In the genomic region with DNA sequence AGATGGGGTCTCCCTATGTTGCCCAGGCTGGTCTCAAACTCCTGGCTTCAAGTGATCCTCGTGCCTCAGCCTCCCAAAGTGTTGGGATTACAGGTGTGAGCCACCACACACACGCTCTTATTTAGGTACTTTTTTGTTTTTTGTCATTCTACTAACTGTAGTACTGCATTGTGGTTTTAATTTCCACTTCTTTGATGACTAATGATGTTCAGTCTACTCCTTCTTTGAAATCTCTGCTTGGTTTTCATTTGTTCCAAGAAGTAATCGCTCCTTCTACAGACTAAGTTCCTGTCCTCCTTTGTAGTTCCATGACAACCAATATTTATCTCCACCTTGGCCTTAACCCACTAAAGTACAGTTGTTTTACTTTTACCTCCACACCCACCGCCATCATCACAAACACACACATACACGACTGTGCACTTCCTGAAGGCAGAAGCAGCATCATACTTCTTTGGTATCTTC, we compare ENCODE assay signal across 10 cellular contexts. TPM values are rescaled to one million over a fixed set of nuclear protein-coding genes. Genes with fewer than 3 reads are reported as not detected.
DNase-seq lines count a peak whose midpoint lies in the region; ATAC-seq, FAIRE-seq and TF ChIP-seq lines count a peak whose summit lies in the region.
"Had no signal": no experiment of that assay in that cellular context is flagged by ENCODE, and none has a peak within 500 bp of the region (broad histone marks: within the 10 kb centered on the region; RNA-seq: fewer than 3 reads in every experiment).

No MANE protein-coding gene starts in this region.

- H4K20me1 ChIP-seq in mammary epithelial cell (ENCODE audit: insufficient read depth, low read length) = no peaks in the 10 kb centered on the region
- no peaks in the 10 kb centered on the region for H4K20me1 ChIP-seq in keratinocyte (ENCODE audit: control insufficient read depth, extremely low read depth, insufficient read depth, low read length)

- H3K9me3 ChIP-seq in mammary epithelial cell (replicated peaks; ENCODE audit: insufficient read depth, low read length) = no peaks in the 10 kb centered on the region
- H3K9me3 ChIP-seq in keratinocyte (ENCODE audit: control insufficient read depth, low read depth, low read length) = no peaks in the 10 kb centered on the region
- H3K9me3 ChIP-seq in transverse colon = no peaks in the 10 kb centered on the region

- intact Hi-C loops in mammary epithelial cell (cut with micrococcal nuclease) (no loop called here), MCF 10A (cut with micrococcal nuclease) (no loop called here), transverse colon (cut with DNase I; ENCODE audit: low total_unique reads) (no loop called here)

- peaks cover 12% of the 10 kb centered on the region for H3K4me1 ChIP-seq in mammary epithelial cell (ENCODE audit: insufficient read depth, low read length)
- peaks cover 16% of the 10 kb centered on the region for H3K4me1 ChIP-seq in keratinocyte (ENCODE audit: control insufficient read depth, extremely low read depth, insufficient read depth, low read length)
- H3K4me1 ChIP-seq in transverse colon = peaks cover 8 to 26% (median 17%) of the 10 kb centered on the region in 4 donors

- peak overlapping the region; percentile 77 for H3K4me2 ChIP-seq in mammary epithelial cell (ENCODE audit: insufficient read depth, low read depth, low read length)
- peak overlapping the region; percentile 60 for H3K4me2 ChIP-seq in keratinocyte (ENCODE audit: control insufficient read depth, extremely low read depth, insufficient read depth, low read depth, low read length)

- H3K9me1 ChIP-seq in keratinocyte (ENCODE audit: control insufficient read depth, extremely low read depth, insufficient read depth, low read length) = no peaks in the 10 kb centered on the region

- H3K4me3 ChIP-seq in mammary epithelial cell (replicated peaks in 1 of 3; ENCODE audit: insufficient read depth in 1 of 3, low read depth in 2 of 3, low read length in 3 of 3) = no peak overlapping the region
- H3K4me3 ChIP-seq in keratinocyte (ENCODE audit: control insufficient read depth in 2 of 3, extremely low read depth in 1 of 3, insufficient read depth in 2 of 3, low read depth in 1 of 3, low read length in 3 of 3) = no peak overlapping the region
- H3K4me3 ChIP-seq in transverse colon = peak overlapping the region in 2 of 4 donors; percentile 27 to 60

- H3K79me2 ChIP-seq in mammary epithelial cell (ENCODE audit: insufficient read depth, low read length) = no peaks in the 10 kb centered on the region
- H3K79me2 ChIP-seq in keratinocyte (ENCODE audit: control insufficient read depth, insufficient read depth, low read length) = no peaks in the 10 kb centered on the region

- H3K36me3 ChIP-seq in mammary epithelial cell (ENCODE audit: insufficient read depth, low read length) (no peaks in the 10 kb centered on the region), keratinocyte (ENCODE audit: control insufficient read depth in 2 of 2, extremely low read depth in 1 of 2, insufficient read depth in 2 of 2, low read length in 2 of 2) (no peaks in the 10 kb centered on the region), transverse colon (no peaks in the 10 kb centered on the region)

- CTCF ChIA-PET in mammary epithelial cell (lab: Charles Lee; ENCODE audit: low non-redundant PET) = no interaction called here
- CTCF ChIA-PET in MCF 10A (lab: Yijun Ruan, JAX) = interaction anchor here (0.6 to 0.9 kb wide), 3 partner anchors 21 to 182 kb away, joined by 3 read pairs; no protein-coding TSS in a partner anchor

- no TSS peak for BruUV-seq in mammary epithelial cell (replicated peaks; lab: Mats Ljungman, UMichigan)
- no TSS peak for BruUV-seq in MCF 10A (replicated peaks; lab: Mats Ljungman, UMichigan)

- TF ChIP-seq EP300 in transverse colon (IDR thresholded peaks at IDR 0.05; ENCODE audit: low read depth) = no peak

- peaks cover 3% of the 10 kb centered on the region for H3K4me1 Mint-ChIP-seq in MCF 10A (ENCODE audit: insufficient read depth, unreplicated experiment)
- peaks cover 29% of the 10 kb centered on the region for H3K4me1 Mint-ChIP-seq in activated T-cell treated with anti-CD3 and anti-CD28 coated beads, Interleukin-2, amount 50 U/mL, for 72 hours (ENCODE audit: low read depth)

- WGBS in mammary epithelial cell (ENCODE audit: low coverage, missing lambda C conversion rate) = 94% methylated on average over 5 of the region's 5 CpGs
- 59 to 75% methylated on average over 4 to 5 of the region's 5 CpGs for WGBS in transverse colon (ENCODE audit: low coverage in 1 of 2), 2 donors

- no peaks in the 10 kb centered on the region for H3K27me3 Mint-ChIP-seq in MCF 10A (ENCODE audit: insufficient read depth, unreplicated experiment)
- peaks cover 7% of the 10 kb centered on the region for H3K27me3 Mint-ChIP-seq in activated T-cell treated with anti-CD3 and anti-CD28 coated beads, Interleukin-2, amount 50 U/mL, for 72 hours (ENCODE audit: low read depth)

- in situ Hi-C loops in mammary epithelial cell (cut with MboI; ENCODE audit: low sequenced_read_pairs in 2 of 2) (no loop called here), transverse colon (cut with MboI; ENCODE audit: low pct_ligation_motif_present in 1 of 4, low pct_unique_long_range_greater_than_20kb in 1 of 4, low sequenced_read_pairs in 3 of 4) (no loop called here)

- H3K27ac Mint-ChIP-seq in MCF 10A (ENCODE audit: low read depth, unreplicated experiment) = no peak overlapping the region
- H3K27ac Mint-ChIP-seq in activated T-cell treated with anti-CD3 and anti-CD28 coated beads, Interleukin-2, amount 50 U/mL, for 72 hours = peak overlapping the region; percentile 83

- ATAC-seq in activated T-cell treated with anti-CD3 and anti-CD28 coated beads, Interleukin-2, amount 50 U/mL, for 72 hours (replicated peaks in 1 of 2) = peak; percentile 67 to 70
- ATAC-seq in GM19455 (IDR thresholded peaks at IDR 0.05; ENCODE audit: unreplicated experiment) = no peak

- no peaks in the 10 kb centered on the region for H3K9me3 Mint-ChIP-seq in MCF 10A (ENCODE audit: unreplicated experiment)
- H3K9me3 Mint-ChIP-seq in activated T-cell treated with anti-CD3 and anti-CD28 coated beads, Interleukin-2, amount 50 U/mL, for 72 hours = peaks cover 6 to 8% of the 10 kb centered on the region in 2 donors

- H3K36me3 Mint-ChIP-seq in MCF 10A (ENCODE audit: insufficient read depth, unreplicated experiment) = no peaks in the 10 kb centered on the region
- H3K36me3 Mint-ChIP-seq in activated T-cell treated with anti-CD3 and anti-CD28 coated beads, Interleukin-2, amount 50 U/mL, for 72 hours (ENCODE audit: insufficient read depth in 2 of 2) = peaks cover 10 to 12% of the 10 kb centered on the region in 2 donors

- TF ChIP-seq CTCF in mammary epithelial cell (conservative IDR thresholded peaks at IDR 0.05 in 1 of 2, IDR thresholded peaks at IDR 0.05 in 1 of 2; ENCODE audit: extremely low read depth in 1 of 2, insufficient read depth in 1 of 2, low read depth in 1 of 2, low read length in 2 of 2) (no peak), MCF 10A (IDR thresholded peaks at IDR 0.05; ENCODE audit: unreplicated experiment) (no peak), keratinocyte (optimal IDR thresholded peaks at IDR 0.05 in 1 of 3, IDR thresholded peaks at IDR 0.05 in 1 of 3, conservative IDR thresholded peaks at IDR 0.05 in 1 of 3; ENCODE audit: extremely low read depth in 1 of 3, insufficient read depth in 2 of 3, low read length in 3 of 3) (no peak), transverse colon (IDR thresholded peaks at IDR 0.05) (no peak)

- H2AFZ ChIP-seq in mammary epithelial cell (ENCODE audit: low read depth, low read length) = peak overlapping the region; percentile 86
- peak overlapping the region; percentile 94 for H2AFZ ChIP-seq in keratinocyte (ENCODE audit: control insufficient read depth, low read length)

- H3K9ac ChIP-seq in mammary epithelial cell (ENCODE audit: insufficient read depth, low read length) (no peak overlapping the region), keratinocyte (ENCODE audit: control insufficient read depth, extremely low read depth, insufficient read depth, low read length) (no peak overlapping the region)

- POLR2A ChIA-PET in MCF 10A (lab: Yijun Ruan, JAX) = no interaction called here

- H3K27ac ChIP-seq in mammary epithelial cell (ENCODE audit: insufficient read depth, low read depth, low read length) = peak overlapping the region; percentile 33
- H3K27ac ChIP-seq in keratinocyte (ENCODE audit: control insufficient read depth, insufficient read depth, low read length) = peak overlapping the region; percentile 5
- peak overlapping the region; percentile 58 to 79 (median 68) for H3K27ac ChIP-seq in transverse colon

- FAIRE-seq in keratinocyte (lab: Jason Lieb, UNC) = no peak

- DNase-seq in mammary epithelial cell (no peak), MCF 10A (ENCODE audit: unreplicated experiment) (no peak), keratinocyte (ENCODE audit: low read depth, low spot score) (no peak), transverse colon (no peak), middle frontal gyrus (ENCODE audit: extremely low spot score, low spot score) (no peak), mucosa of gallbladder (ENCODE audit: low spot score) (no peak)
- DNase-seq in activated T-cell treated with anti-CD3 and anti-CD28 coated beads, Interleukin-2, amount 50 U/mL, for 72 hours = peak; percentile 27 to 41
- DNase-seq: NCI-H2029 treated with DMSO at 0.1 percent for 48 hours had no signal

- H3K4me3 Mint-ChIP-seq in MCF 10A (ENCODE audit: unreplicated experiment) = no peak overlapping the region
- H3K4me3 Mint-ChIP-seq in activated T-cell treated with anti-CD3 and anti-CD28 coated beads, Interleukin-2, amount 50 U/mL, for 72 hours = peak overlapping the region; percentile 86

- TF ChIP-seq POLR2A in transverse colon (IDR thresholded peaks at IDR 0.05) = no peak

- H3K27me3 ChIP-seq in mammary epithelial cell (ENCODE audit: insufficient read depth, low read length) (no peaks in the 10 kb centered on the region), keratinocyte (ENCODE audit: control insufficient read depth, extremely low read depth, insufficient read depth, low read length) (no peaks in the 10 kb centered on the region), transverse colon (no peaks in the 10 kb centered on the region)

- dilution Hi-C loops in mammary epithelial cell (cut with HindIII; ENCODE audit: low sequenced_read_pairs) (no loop called here), keratinocyte (cut with MboI; ENCODE audit: extremely low pct_ligation_motif_present, low sequenced_read_pairs) (no loop called here)

RNA-seq across cellular contexts. Expression of a gene that starts 0.5 kb away (rescaled TPM):
- total RNA-seq in mammary epithelial cell (under 1 TPM in 1 of 2 donors, not detected in 1; 0.17 TPM), MCF 10A (2022) (1.3 TPM in 1 of 2 replicates, not detected in the other), transverse colon (1 to 10 TPM in 2 of 4 donors, under 1 TPM in 2; 0.20 to 4.1 (median 1.4) TPM), mucosa of gallbladder (4.7 TPM)
- polyA plus RNA-seq in mammary epithelial cell (not detected), keratinocyte (0.01 to 0.02 TPM in 2 of 3 replicates, not detected in the other)
- polyA minus RNA-seq in mammary epithelial cell (not detected), keratinocyte (0.03 TPM in 1 of 3 replicates, not detected in the others)
- under 1 TPM; 0.43 to 0.81 TPM for total RNA-seq in activated T-cell treated with anti-CD3 and anti-CD28 coated beads, Interleukin-2, amount 50 U/mL, for 72 hours
- not detected for polyA plus RNA-seq in keratinocyte (2011; ENCODE audit: low read depth)
- 0.01 TPM in 1 of 2 replicates, not detected in the other for polyA plus RNA-seq in keratinocyte (2011; cell fraction: cytosol; rRNA removed)
- polyA plus RNA-seq in keratinocyte (2011; cell fraction: nucleus; rRNA removed) = 0.08 and 0.11 TPM in 2 replicates
- 0.03 and 0.16 TPM in 2 replicates for polyA plus RNA-seq in keratinocyte (2012; ENCODE audit: low replicate concordance)
- not detected for polyA minus RNA-seq in keratinocyte (2011; cell fraction: cytosol; rRNA and poly(A)+ RNA removed)
- not detected in 2 replicates for polyA minus RNA-seq in keratinocyte (2011; cell fraction: nucleus; rRNA and poly(A)+ RNA removed)
- total RNA-seq: myocyte had no signal

RNA-seq across cellular contexts. Expression of a gene that starts 9.0 kb away (rescaled TPM):
- total RNA-seq in mammary epithelial cell (10 to 100 TPM; 53.0 to 75.8 TPM), MCF 10A (2022) (1.8 and 3.1 TPM in 2 replicates), transverse colon (100 to 1,000 TPM in 2 of 4 donors, 10 to 100 TPM in 2; 21.1 to 126 (median 91.4) TPM), mucosa of gallbladder (43.9 TPM)
- polyA plus RNA-seq in mammary epithelial cell (29.1 TPM), keratinocyte (22.0 to 36.1 TPM (median 26.0 TPM) in 3 replicates)
- polyA minus RNA-seq in mammary epithelial cell (131 TPM), keratinocyte (36.6 to 91.1 TPM (median 43.6 TPM) in 3 replicates)
- total RNA-seq in activated T-cell treated with anti-CD3 and anti-CD28 coated beads, Interleukin-2, amount 50 U/mL, for 72 hours = 10 to 100 TPM; 15.4 to 16.8 TPM
- 85.5 TPM for polyA plus RNA-seq in keratinocyte (2011; ENCODE audit: low read depth)
- polyA plus RNA-seq in keratinocyte (2011; cell fraction: cytosol; rRNA removed) = 26.9 and 36.7 TPM in 2 replicates
- 62.6 and 75.1 TPM in 2 replicates for polyA plus RNA-seq in keratinocyte (2011; cell fraction: nucleus; rRNA removed)
- 30.7 and 70.4 TPM in 2 replicates for polyA plus RNA-seq in keratinocyte (2012; ENCODE audit: low replicate concordance)
- polyA minus RNA-seq in keratinocyte (2011; cell fraction: cytosol; rRNA and poly(A)+ RNA removed) = 42.4 TPM
- polyA minus RNA-seq in keratinocyte (2011; cell fraction: nucleus; rRNA and poly(A)+ RNA removed) = 33.6 and 34.4 TPM in 2 replicates

RNA-seq across cellular contexts. Expression of a gene that starts 47.9 kb away (rescaled TPM):
- 1 to 10 TPM; 1.8 to 3.0 TPM for total RNA-seq in mammary epithelial cell
- 1.8 TPM for polyA plus RNA-seq in mammary epithelial cell
- 1.1 TPM for polyA minus RNA-seq in mammary epithelial cell
- total RNA-seq in MCF 10A (2022) = not detected in 2 replicates
- 10 to 100 TPM; 12.5 to 16.1 TPM for total RNA-seq in activated T-cell treated with anti-CD3 and anti-CD28 coated beads, Interleukin-2, amount 50 U/mL, for 72 hours
- polyA plus RNA-seq in keratinocyte = 2.1 to 2.8 TPM (median 2.1 TPM) in 3 replicates
- 1.9 TPM for polyA plus RNA-seq in keratinocyte (2011; ENCODE audit: low read depth)
- polyA plus RNA-seq in keratinocyte (2011; cell fraction: cytosol; rRNA removed) = 0.96 and 1.7 TPM in 2 replicates
- polyA plus RNA-seq in keratinocyte (2011; cell fraction: nucleus; rRNA removed) = 5.8 and 6.8 TPM in 2 replicates
- 1.8 and 2.2 TPM in 2 replicates for polyA plus RNA-seq in keratinocyte (2012; ENCODE audit: low replicate concordance)
- polyA minus RNA-seq in keratinocyte = 1.9 to 4.3 TPM (median 2.2 TPM) in 3 replicates
- 2.3 TPM for polyA minus RNA-seq in keratinocyte (2011; cell fraction: cytosol; rRNA and poly(A)+ RNA removed)
- polyA minus RNA-seq in keratinocyte (2011; cell fraction: nucleus; rRNA and poly(A)+ RNA removed) = 4.1 TPM in 2 replicates
- total RNA-seq in transverse colon = 100 to 1,000 TPM; 112 to 214 (median 172) TPM
- 131 TPM for total RNA-seq in mucosa of gallbladder

Comparison
In these comparisons a context has a peak if more than half of its experiments do, and no peak if none do; other contexts are left out.
1. DNase-seq: peak in activated T-cell treated with anti-CD3 and anti-CD28 coated beads, Interleukin-2, amount 50 U/mL, for 72 hours (2 of 2); none in mammary epithelial cell (single experiment), MCF 10A (single experiment), keratinocyte (single experiment), transverse colon (single experiment), middle frontal gyrus (single experiment) and mucosa of gallbladder (single experiment).
2. H3K27ac ChIP-seq: peak in every context shown above with its lines; median percentile 68 in transverse colon; 33 in mammary epithelial cell; 5 in keratinocyte.